ENCODE assay signal across 8 cellular contexts in the genomic region with DNA sequence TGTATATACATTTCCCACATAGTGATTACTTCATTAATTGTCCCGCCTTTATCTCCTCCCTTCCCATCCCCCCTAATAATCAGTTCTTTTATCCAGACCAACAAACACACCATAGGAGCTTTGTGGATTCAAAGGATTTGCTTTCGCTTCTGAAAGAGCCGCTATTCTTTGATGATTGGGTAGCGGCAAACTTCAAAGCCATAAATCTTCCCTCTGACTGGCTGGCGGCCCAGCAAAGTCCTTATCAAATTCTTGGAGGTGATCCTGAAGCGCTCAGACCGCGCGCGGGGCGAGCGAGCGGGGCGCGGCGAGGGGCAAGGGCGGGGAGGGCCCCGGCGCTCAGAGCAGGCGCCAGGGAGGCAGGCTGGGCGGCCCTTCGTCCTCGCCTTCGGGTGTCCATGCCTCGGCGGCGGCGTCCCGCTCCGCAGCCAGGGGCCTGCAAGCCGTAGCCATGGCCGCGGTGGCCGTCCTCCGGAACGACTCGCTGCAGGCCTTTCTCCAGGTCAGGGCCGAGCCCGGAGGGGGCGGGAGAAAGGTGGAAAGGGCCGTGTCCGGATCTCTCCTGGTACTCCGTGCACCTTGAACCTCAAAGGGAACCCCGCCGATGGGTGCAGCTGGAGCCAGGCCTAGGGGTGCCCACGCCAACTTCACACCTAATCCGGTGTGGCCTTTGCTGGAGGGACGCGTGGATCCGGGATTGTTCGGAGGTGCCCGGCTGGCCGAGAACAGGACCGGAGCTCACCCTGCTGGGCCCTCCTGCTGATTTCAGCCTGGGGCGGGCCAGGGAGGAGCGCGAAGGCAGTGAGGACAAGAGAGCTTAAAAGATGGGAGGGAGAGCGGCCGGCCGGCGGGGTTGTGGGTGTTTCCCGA. TPM values are rescaled to one million over a fixed set of nuclear protein-coding genes. Genes with fewer than 3 reads are reported as not detected.
DNase-seq lines count a peak whose midpoint lies in the region; ATAC-seq and TF ChIP-seq lines count a peak whose summit lies in the region.

A gene (plus strand): TSS at position 276 of the 870 bp plus-strand sequence. CDS start 176 bp downstream, at position 452.

- peak; percentile 63 for ATAC-seq in Right ventricle myocardium superior (ENCODE audit: poor library complexity)
- no peak for ATAC-seq in GM18907 (IDR thresholded peaks at IDR 0.05; ENCODE audit: unreplicated experiment)
- no peak for ATAC-seq in GM21825 (IDR thresholded peaks at IDR 0.05; ENCODE audit: unreplicated experiment)

- H3K4me1 Mint-ChIP-seq in activated naive CD4-positive, alpha-beta T cell treated with anti-CD3 and anti-CD28 coated beads, Interleukin-2, amount 50 U/mL, for 24 hours, result peaks cover 44% of the 10 kb centered on the region

- H3K27ac Mint-ChIP-seq in activated naive CD4-positive, alpha-beta T cell treated with anti-CD3 and anti-CD28 coated beads, Interleukin-2, amount 50 U/mL, for 24 hours, result peak within 1 kb of the TSS; percentile 51

- H3K4me1 ChIP-seq in ovary (ENCODE audit: insufficient read depth), result peaks cover 15% of the 10 kb centered on the region

- TF ChIP-seq CTCF in ovary (IDR thresholded peaks at IDR 0.05), result no peak

- no peaks in the 10 kb centered on the region for H3K27me3 ChIP-seq in ovary

- peak within 1 kb of the TSS; percentile 86 for H3K4me3 Mint-ChIP-seq in activated naive CD4-positive, alpha-beta T cell treated with anti-CD3 and anti-CD28 coated beads, Interleukin-2, amount 50 U/mL, for 24 hours

- intact Hi-C loops in Right ventricle myocardium superior (cut with DNase I) (no loop called here), ovary (cut with DNase I) (loop anchor here in 1 of 4 donors (10.0 kb wide), 1 partner anchor 100 kb away; a partner anchor contains a TSS)

- H3K9me3 Mint-ChIP-seq in activated naive CD4-positive, alpha-beta T cell treated with anti-CD3 and anti-CD28 coated beads, Interleukin-2, amount 50 U/mL, for 24 hours, result no peaks in the 10 kb centered on the region

- H3K27me3 Mint-ChIP-seq in activated naive CD4-positive, alpha-beta T cell treated with anti-CD3 and anti-CD28 coated beads, Interleukin-2, amount 50 U/mL, for 24 hours, result peaks cover 53% of the 10 kb centered on the region

- TF ChIP-seq POLR2A in ovary (IDR thresholded peaks at IDR 0.05), result no peak

- 0 to 1% (median 0%) methylated on average over 45 to 62 of the region's 62 CpGs for WGBS in ovary, 3 donors

- peak; percentile 12 for DNase-seq in activated naive CD4-positive, alpha-beta T cell treated with Interleukin-2 at 50 U/mL for 16 hours
- no peak for DNase-seq in activated naive CD4-positive, alpha-beta T cell (lab: John Stamatoyannopoulos, UW)
- DNase-seq in NCI-H510A treated with DMSO at 0.1 percent for 48 hours (lab: John Stamatoyannopoulos, UW) (peak; percentile 93), Right ventricle myocardium superior (peak; percentile 49), ovary (peak in 4 of 5 donors; percentile 47 to 68 (median 63))

- H3K4me3 ChIP-seq in ovary, result peak within 1 kb of the TSS; percentile 42

- TF ChIP-seq EP300 in ovary (IDR thresholded peaks at IDR 0.05), result no peak

- H3K27ac ChIP-seq in ovary, result no peak within 1 kb of the TSS

- peaks cover 3% of the 10 kb centered on the region for H3K36me3 Mint-ChIP-seq in activated naive CD4-positive, alpha-beta T cell treated with anti-CD3 and anti-CD28 coated beads, Interleukin-2, amount 50 U/mL, for 24 hours

- no peaks in the 10 kb centered on the region for H3K9me3 ChIP-seq in ovary

- no peaks in the 10 kb centered on the region for H3K36me3 ChIP-seq in ovary

RNA-seq across cellular contexts. Expression of the gene that starts here (rescaled TPM):
- total RNA-seq in Right ventricle myocardium superior (0.46 TPM), ovary (1 to 10 TPM in 4 of 7 donors, under 1 TPM in 2, not detected in 1; 0.30 to 2.9 (median 1.2) TPM)
- polyA plus RNA-seq in ovary, result under 1 TPM; 0.20 to 0.22 TPM

Comparison
In these comparisons a context has a peak if more than half of its experiments do, and no peak if none do; other contexts are left out.
1. DNase-seq: peak in activated naive CD4-positive, alpha-beta T cell treated with Interleukin-2 at 50 U/mL for 16 hours (single experiment), NCI-H510A treated with DMSO at 0.1 percent for 48 hours (single experiment) and ovary (4 of 5); none in activated naive CD4-positive, alpha-beta T cell (0 of 4).
2. Peak in DNase-seq and ATAC-seq in Right ventricle myocardium superior; RNA of the gene not detected or under 1 TPM.